Comparison of ENCODE assay signal across 1 cellular context in genomic region chr1:212488436-212489283, GRCh38.
TF ChIP-seq lines count a peak whose summit lies in the region.

No MANE protein-coding gene starts in this region.

TF ChIP-seq in GM12878, 131 proteins besides CTCF, POLR2A, EP300 and RAD21 (continued from another document and continues in another):
- TF ChIP-seq CUX1 (IDR thresholded peaks at IDR 0.05; ENCODE audit: insufficient replicate concordance, low read depth, low read length), result no peak
- no peak for TF ChIP-seq SRF (IDR thresholded peaks at IDR 0.05; ENCODE audit: low read depth in 2 of 2, low read length in 2 of 2)
- TF ChIP-seq GABPA (IDR thresholded peaks at IDR 0.05; ENCODE audit: low read depth), result peak; percentile 30; the same call in 1 of the 2 replicates
- TF ChIP-seq REST (IDR thresholded peaks at IDR 0.05; ENCODE audit: low read depth, low read length), result no peak
- peak; percentile 96 for TF ChIP-seq ATF7 (IDR thresholded peaks at IDR 0.05; ENCODE audit: low read depth)
- TF ChIP-seq HCFC1 (IDR thresholded peaks at IDR 0.05; ENCODE audit: low read length), result no peak
- TF ChIP-seq PKNOX1 (IDR thresholded peaks at IDR 0.05), result peak; percentile 87
- no peak for TF ChIP-seq ZNF24 (IDR thresholded peaks at IDR 0.05)
- no peak for TF ChIP-seq SMARCA5 (IDR thresholded peaks at IDR 0.05)
- no peak for TF ChIP-seq STAT1 (conservative IDR thresholded peaks at IDR 0.05)
- no peak for TF ChIP-seq EED (IDR thresholded peaks at IDR 0.05; ENCODE audit: low read depth)
- peak; percentile 70; the same call in 1 of the 2 replicates for TF ChIP-seq RUNX3 (IDR thresholded peaks at IDR 0.05; ENCODE audit: low read length)
- TF ChIP-seq SREBF1 (IDR thresholded peaks at IDR 0.05; ENCODE audit: low read length), result no peak
- no peak for TF ChIP-seq NBN (IDR thresholded peaks at IDR 0.05)
- TF ChIP-seq ZBTB11 (CRISPR knock-in tag; IDR thresholded peaks at IDR 0.05), result no peak
- no peak for TF ChIP-seq SUZ12 (IDR thresholded peaks at IDR 0.05; ENCODE audit: unreplicated experiment)
- no peak for TF ChIP-seq GATAD2B (conservative IDR thresholded peaks at IDR 0.05; ENCODE audit: low read depth)
- peak; percentile 55; the same call in 1 of the 2 replicates for TF ChIP-seq JUNB (IDR thresholded peaks at IDR 0.05)
- TF ChIP-seq YBX1 (IDR thresholded peaks at IDR 0.05), result no peak
- no peak for TF ChIP-seq SP1 (IDR thresholded peaks at IDR 0.05; ENCODE audit: low read depth, low read length)
- TF ChIP-seq SIN3A (IDR thresholded peaks at IDR 0.05; ENCODE audit: low read depth, low read length), result no peak
- TF ChIP-seq IRF4 (IDR thresholded peaks at IDR 0.05; ENCODE audit: low read depth, low read length), result no peak
- no peak for TF ChIP-seq NR2F1 (conservative IDR thresholded peaks at IDR 0.05)
- TF ChIP-seq KLF5 (IDR thresholded peaks at IDR 0.05; ENCODE audit: partially characterized antibody), result no peak
- no peak for TF ChIP-seq ZNF687 (IDR thresholded peaks at IDR 0.05)
- peak; percentile 17 for TF ChIP-seq SKIL (IDR thresholded peaks at IDR 0.05; ENCODE audit: low read depth, poor library complexity, severe bottlenecking)
- no peak for TF ChIP-seq NR2C1 (IDR thresholded peaks at IDR 0.05)
- TF ChIP-seq RAD51 (IDR thresholded peaks at IDR 0.05), result peak; percentile 89
- TF ChIP-seq CREB1 (IDR thresholded peaks at IDR 0.05; ENCODE audit: low read depth), result peak; percentile 97
- no peak for TF ChIP-seq EGR1 (IDR thresholded peaks at IDR 0.05; ENCODE audit: borderline replicate concordance in 1 of 2, low read depth in 2 of 2, low read length in 2 of 2)
- no peak for TF ChIP-seq TBL1XR1 (IDR thresholded peaks at IDR 0.05; ENCODE audit: low read depth, low read length)
- TF ChIP-seq KDM1A (IDR thresholded peaks at IDR 0.05; ENCODE audit: borderline replicate concordance), result no peak
- no peak for TF ChIP-seq BCL11A (IDR thresholded peaks at IDR 0.05; ENCODE audit: low read depth, low read length)
- TF ChIP-seq NFIC (IDR thresholded peaks at IDR 0.05; ENCODE audit: low read depth, low read length), result peak; percentile 74; the same call in 1 of the 2 replicates
- TF ChIP-seq BCLAF1 (IDR thresholded peaks at IDR 0.05), result no peak
- TF ChIP-seq RCOR1 (conservative IDR thresholded peaks at IDR 0.05; ENCODE audit: low read depth, low read length), result no peak
- TF ChIP-seq IKZF1 (conservative IDR thresholded peaks at IDR 0.05), result no peak
- no peak for TF ChIP-seq SIX5 (IDR thresholded peaks at IDR 0.05; ENCODE audit: low read depth, low read length, severe bottlenecking)
- no peak for TF ChIP-seq HDAC6 (IDR thresholded peaks at IDR 0.05; ENCODE audit: unreplicated experiment)
- TF ChIP-seq WRNIP1 (IDR thresholded peaks at IDR 0.05; ENCODE audit: borderline replicate concordance, low read depth, low read length), result no peak
- no peak for TF ChIP-seq ZNF384 (IDR thresholded peaks at IDR 0.05; ENCODE audit: borderline replicate concordance, low read depth, low read length)
- TF ChIP-seq BACH1 (IDR thresholded peaks at IDR 0.05; ENCODE audit: borderline replicate concordance), result peak; percentile 46; the same call in 1 of the 2 replicates
